In the genomic region with DNA sequence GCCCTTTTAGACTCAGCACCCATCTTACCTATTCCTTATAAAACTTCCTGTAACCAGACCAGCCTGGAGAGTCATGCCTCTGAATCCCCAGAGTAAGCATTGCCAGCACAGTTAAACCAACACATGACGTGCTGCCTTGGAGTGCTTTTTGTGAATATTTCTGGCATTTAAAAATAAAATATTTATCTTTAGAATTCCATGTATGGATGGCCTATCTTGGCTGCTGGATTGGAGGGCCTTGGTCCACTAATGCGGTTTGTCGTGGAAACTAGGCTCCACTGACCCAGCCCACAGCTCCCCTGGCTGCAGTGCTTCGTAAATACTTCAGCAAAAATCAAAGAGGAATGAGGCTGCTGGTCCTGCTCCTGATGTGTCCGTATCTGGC, we compare ENCODE assay signal across 13 cellular contexts. TPM values are rescaled to one million over a fixed set of nuclear protein-coding genes. Genes with fewer than 3 reads are reported as not detected.
"Had no signal": no experiment of that assay in that cellular context is flagged by ENCODE, and none has a peak within 500 bp of the region (broad histone marks: within the 10 kb centered on the region; RNA-seq: fewer than 3 reads in every experiment).

No MANE protein-coding gene starts in this region.

- DNase-seq: activated CD8-positive, alpha-beta memory T cell treated with anti-CD3 and anti-CD28 coated beads, Interleukin-2, amount 50 U/mL, for 48 hours; activated CD8-positive, alpha-beta T cell treated with anti-CD3 and anti-CD28 coated beads, Interleukin-2, amount 10 ng/mL, durations not matched to agents 7 days and 5 days; activated naive CD4-positive, alpha-beta T cell; cortex of kidney; effector memory CD8-positive, alpha-beta T cell; left colon; stimulated activated CD4-positive, alpha-beta T cell treated with anti-CD3 and anti-CD28 coated beads, Interleukin-4, amount 100 ng/mL, for 1 hour had no signal

- H3K27ac ChIP-seq: testis had no signal

- H3K9me3 ChIP-seq: neutrophil, testis had no signal

- H3K27me3 ChIP-seq: neutrophil, testis had no signal

- H3K4me3 ChIP-seq: lung, testis had no signal

- ATAC-seq: activated CD8-positive, alpha-beta T cell treated with anti-CD3 and anti-CD28 coated beads, Interleukin-2, amount 10 ng/mL, durations not matched to agents 7 days and 5 days; effector memory CD8-positive, alpha-beta T cell; naive thymus-derived CD8-positive, alpha-beta T cell; T-cell had no signal

- H3K4me1 ChIP-seq: testis had no signal

RNA-seq across cellular contexts. Expression of gene MTARC1, which starts 17.5 kb away (rescaled TPM):
- total RNA-seq: activated CD8-positive, alpha-beta T cell treated with anti-CD3 and anti-CD28 coated beads, Interleukin-2, amount 10 ng/mL, durations not matched to agents 7 days and 5 days; activated T-helper 1 cell treated with anti-CD3 and anti-CD28 coated beads, Interleukin-12 subunit alpha, Interleukin-12 subunit beta, Interleukin-2, Interleukin-4 antibody, amounts not matched to agents 30 ng/mL and 10 ng/mL and 1 ng/mL, durations not matched to agents 14 hours and 24 hours and 36 hours; naive thymus-derived CD8-positive, alpha-beta T cell had no signal

RNA-seq across cellular contexts. Expression of gene MTARC2, which starts 56.1 kb away (rescaled TPM):
- total RNA-seq: activated CD8-positive, alpha-beta T cell treated with anti-CD3 and anti-CD28 coated beads, Interleukin-2, amount 10 ng/mL, durations not matched to agents 7 days and 5 days; activated T-helper 1 cell treated with anti-CD3 and anti-CD28 coated beads, Interleukin-12 subunit alpha, Interleukin-12 subunit beta, Interleukin-2, Interleukin-4 antibody, amounts not matched to agents 30 ng/mL and 10 ng/mL and 1 ng/mL, durations not matched to agents 14 hours and 24 hours and 36 hours; naive thymus-derived CD8-positive, alpha-beta T cell had no signal
- polyA plus RNA-seq: naive thymus-derived CD8-positive, alpha-beta T cell had no signal
